1 cellular context compared by ENCODE assay signal in the genomic region with DNA sequence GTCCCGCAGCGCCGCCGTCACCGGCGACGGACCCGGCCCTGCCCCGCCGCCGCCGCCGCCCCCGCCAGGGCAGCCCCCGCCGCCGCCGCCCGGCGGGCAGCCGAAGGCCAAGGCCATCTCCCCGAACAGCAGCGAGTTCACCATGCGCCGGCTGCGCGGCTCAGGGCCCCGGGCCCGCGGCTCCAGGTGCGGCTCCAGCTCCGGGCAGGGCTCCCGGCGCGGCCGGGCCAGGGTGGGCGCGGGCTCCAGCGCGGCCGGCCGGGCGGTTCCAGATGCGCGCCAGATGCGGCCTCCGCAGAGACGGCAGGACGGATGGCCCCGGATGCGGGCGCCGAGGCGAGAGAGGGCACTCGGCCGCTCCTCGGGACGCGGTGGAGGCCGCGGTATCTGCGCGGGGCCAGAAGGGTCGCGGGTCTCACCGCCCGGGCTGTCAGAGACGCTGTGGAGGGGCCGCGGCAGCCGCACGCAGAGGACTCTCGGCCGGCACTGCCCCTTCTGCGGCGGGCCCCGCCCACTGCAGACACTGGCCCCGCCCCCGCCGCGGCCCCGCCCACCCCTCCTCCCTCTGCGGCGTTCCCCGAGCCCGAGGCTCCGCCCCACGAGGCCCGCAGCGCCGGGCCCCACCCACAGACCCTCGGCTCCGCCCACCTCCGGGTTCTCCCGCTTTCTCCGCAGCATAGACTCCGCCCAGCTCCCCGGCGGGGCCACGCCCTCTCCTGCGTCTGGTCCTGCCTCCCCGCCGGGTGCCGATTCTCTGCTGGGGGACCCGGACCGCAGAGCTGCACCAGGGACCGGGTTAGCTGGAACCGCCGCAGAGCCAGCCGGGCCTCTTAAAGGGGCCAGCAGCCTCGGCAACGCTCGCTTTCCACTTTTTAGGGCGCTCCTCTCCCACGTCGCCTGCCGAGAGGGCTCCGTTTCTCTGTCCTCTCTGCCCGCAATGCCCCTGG.
A peak's percentile ranks its signal among the peaks of the same experiment; 100 is the strongest.
TF ChIP-seq lines count a peak whose summit lies in the region.

A gene (minus strand): TSS at position 488 of the 947 bp plus-strand sequence. CDS start 344 bp downstream, at position 144.

TF ChIP-seq in HEK293, 187 proteins besides CTCF, POLR2A, EP300 and RAD21 (continued from another document and continues in another):
- TF ChIP-seq ZNF16 (tag by site-specific recombination; IDR thresholded peaks at IDR 0.05; ENCODE audit: low read depth): no peak
- TF ChIP-seq, protein P1, sequence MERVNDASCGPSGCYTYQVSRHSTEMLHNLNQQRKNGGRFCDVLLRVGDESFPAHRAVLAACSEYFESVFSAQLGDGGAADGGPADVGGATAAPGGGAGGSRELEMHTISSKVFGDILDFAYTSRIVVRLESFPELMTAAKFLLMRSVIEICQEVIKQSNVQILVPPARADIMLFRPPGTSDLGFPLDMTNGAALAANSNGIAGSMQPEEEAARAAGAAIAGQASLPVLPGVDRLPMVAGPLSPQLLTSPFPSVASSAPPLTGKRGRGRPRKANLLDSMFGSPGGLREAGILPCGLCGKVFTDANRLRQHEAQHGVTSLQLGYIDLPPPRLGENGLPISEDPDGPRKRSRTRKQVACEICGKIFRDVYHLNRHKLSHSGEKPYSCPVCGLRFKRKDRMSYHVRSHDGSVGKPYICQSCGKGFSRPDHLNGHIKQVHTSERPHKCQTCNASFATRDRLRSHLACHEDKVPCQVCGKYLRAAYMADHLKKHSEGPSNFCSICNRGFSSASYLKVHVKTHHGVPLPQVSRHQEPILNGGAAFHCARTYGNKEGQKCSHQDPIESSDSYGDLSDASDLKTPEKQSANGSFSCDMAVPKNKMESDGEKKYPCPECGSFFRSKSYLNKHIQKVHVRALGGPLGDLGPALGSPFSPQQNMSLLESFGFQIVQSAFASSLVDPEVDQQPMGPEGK (tag by site-specific recombination; IDR thresholded peaks at IDR 0.05): peak; percentile 61; the same call in 1 of the 2 replicates
- TF ChIP-seq, protein P2, sequence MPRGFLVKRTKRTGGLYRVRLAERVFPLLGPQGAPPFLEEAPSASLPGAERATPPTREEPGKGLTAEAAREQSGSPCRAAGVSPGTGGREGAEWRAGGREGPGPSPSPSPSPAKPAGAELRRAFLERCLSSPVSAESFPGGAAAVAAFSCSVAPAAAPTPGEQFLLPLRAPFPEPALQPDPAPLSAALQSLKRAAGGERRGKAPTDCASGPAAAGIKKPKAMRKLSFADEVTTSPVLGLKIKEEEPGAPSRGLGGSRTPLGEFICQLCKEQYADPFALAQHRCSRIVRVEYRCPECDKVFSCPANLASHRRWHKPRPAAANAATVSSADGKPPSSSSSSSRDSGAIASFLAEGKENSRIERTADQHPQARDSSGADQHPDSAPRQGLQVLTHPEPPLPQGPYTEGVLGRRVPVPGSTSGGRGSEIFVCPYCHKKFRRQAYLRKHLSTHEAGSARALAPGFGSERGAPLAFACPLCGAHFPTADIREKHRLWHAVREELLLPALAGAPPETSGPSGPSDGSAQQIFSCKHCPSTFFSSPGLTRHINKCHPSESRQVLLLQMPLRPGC (tag by site-specific recombination; IDR thresholded peaks at IDR 0.05): no peak
- no peak for TF ChIP-seq ZBTB1 (tag by site-specific recombination; IDR thresholded peaks at IDR 0.05)
- no peak for TF ChIP-seq ZNF19 (tag by site-specific recombination; IDR thresholded peaks at IDR 0.05; ENCODE audit: low read depth)
- TF ChIP-seq ZSCAN23 (tag by site-specific recombination; IDR thresholded peaks at IDR 0.05): no peak
- TF ChIP-seq ZNF133 (tag by site-specific recombination; IDR thresholded peaks at IDR 0.05): no peak
- no peak for TF ChIP-seq ZNF473 (tag by site-specific recombination; IDR thresholded peaks at IDR 0.05)
- TF ChIP-seq KLF1 (tag by site-specific recombination; IDR thresholded peaks at IDR 0.05): peak; percentile 32; the same call in 1 of the 2 replicates
- peak; percentile 74 for TF ChIP-seq ZSCAN30 (tag by site-specific recombination; IDR thresholded peaks at IDR 0.05)
- TF ChIP-seq, protein P3, sequence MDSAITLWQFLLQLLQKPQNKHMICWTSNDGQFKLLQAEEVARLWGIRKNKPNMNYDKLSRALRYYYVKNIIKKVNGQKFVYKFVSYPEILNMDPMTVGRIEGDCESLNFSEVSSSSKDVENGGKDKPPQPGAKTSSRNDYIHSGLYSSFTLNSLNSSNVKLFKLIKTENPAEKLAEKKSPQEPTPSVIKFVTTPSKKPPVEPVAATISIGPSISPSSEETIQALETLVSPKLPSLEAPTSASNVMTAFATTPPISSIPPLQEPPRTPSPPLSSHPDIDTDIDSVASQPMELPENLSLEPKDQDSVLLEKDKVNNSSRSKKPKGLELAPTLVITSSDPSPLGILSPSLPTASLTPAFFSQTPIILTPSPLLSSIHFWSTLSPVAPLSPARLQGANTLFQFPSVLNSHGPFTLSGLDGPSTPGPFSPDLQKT (IDR thresholded peaks at IDR 0.05; ENCODE audit: borderline replicate concordance, low read depth, low read length): no peak
- TF ChIP-seq ZNF600 (tag by site-specific recombination; IDR thresholded peaks at IDR 0.05): no peak
- TF ChIP-seq ZFP3 (tag by site-specific recombination; IDR thresholded peaks at IDR 0.05; ENCODE audit: low read depth): no peak
- TF ChIP-seq GLIS2 (tag by site-specific recombination; IDR thresholded peaks at IDR 0.05): peak; percentile 94
- TF ChIP-seq, protein P4, sequence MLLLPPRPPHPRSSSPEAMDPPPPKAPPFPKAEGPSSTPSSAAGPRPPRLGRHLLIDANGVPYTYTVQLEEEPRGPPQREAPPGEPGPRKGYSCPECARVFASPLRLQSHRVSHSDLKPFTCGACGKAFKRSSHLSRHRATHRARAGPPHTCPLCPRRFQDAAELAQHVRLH (tag by site-specific recombination; IDR thresholded peaks at IDR 0.05): no peak
- TF ChIP-seq ZNF24 (tag by site-specific recombination; IDR thresholded peaks at IDR 0.05): no peak
- TF ChIP-seq TRIM28 (IDR thresholded peaks at IDR 0.05; ENCODE audit: borderline replicate concordance, low read length): no peak
- TF ChIP-seq ZNF76 (tag by site-specific recombination; IDR thresholded peaks at IDR 0.05; ENCODE audit: borderline replicate concordance, low read depth): no peak
- peak; percentile 74 for TF ChIP-seq ZBTB17 (tag by site-specific recombination; IDR thresholded peaks at IDR 0.05)
- TF ChIP-seq KLF10 (tag by site-specific recombination; IDR thresholded peaks at IDR 0.05): peak; percentile 50; the same call in 1 of the 2 replicates
- TF ChIP-seq, protein P5, sequence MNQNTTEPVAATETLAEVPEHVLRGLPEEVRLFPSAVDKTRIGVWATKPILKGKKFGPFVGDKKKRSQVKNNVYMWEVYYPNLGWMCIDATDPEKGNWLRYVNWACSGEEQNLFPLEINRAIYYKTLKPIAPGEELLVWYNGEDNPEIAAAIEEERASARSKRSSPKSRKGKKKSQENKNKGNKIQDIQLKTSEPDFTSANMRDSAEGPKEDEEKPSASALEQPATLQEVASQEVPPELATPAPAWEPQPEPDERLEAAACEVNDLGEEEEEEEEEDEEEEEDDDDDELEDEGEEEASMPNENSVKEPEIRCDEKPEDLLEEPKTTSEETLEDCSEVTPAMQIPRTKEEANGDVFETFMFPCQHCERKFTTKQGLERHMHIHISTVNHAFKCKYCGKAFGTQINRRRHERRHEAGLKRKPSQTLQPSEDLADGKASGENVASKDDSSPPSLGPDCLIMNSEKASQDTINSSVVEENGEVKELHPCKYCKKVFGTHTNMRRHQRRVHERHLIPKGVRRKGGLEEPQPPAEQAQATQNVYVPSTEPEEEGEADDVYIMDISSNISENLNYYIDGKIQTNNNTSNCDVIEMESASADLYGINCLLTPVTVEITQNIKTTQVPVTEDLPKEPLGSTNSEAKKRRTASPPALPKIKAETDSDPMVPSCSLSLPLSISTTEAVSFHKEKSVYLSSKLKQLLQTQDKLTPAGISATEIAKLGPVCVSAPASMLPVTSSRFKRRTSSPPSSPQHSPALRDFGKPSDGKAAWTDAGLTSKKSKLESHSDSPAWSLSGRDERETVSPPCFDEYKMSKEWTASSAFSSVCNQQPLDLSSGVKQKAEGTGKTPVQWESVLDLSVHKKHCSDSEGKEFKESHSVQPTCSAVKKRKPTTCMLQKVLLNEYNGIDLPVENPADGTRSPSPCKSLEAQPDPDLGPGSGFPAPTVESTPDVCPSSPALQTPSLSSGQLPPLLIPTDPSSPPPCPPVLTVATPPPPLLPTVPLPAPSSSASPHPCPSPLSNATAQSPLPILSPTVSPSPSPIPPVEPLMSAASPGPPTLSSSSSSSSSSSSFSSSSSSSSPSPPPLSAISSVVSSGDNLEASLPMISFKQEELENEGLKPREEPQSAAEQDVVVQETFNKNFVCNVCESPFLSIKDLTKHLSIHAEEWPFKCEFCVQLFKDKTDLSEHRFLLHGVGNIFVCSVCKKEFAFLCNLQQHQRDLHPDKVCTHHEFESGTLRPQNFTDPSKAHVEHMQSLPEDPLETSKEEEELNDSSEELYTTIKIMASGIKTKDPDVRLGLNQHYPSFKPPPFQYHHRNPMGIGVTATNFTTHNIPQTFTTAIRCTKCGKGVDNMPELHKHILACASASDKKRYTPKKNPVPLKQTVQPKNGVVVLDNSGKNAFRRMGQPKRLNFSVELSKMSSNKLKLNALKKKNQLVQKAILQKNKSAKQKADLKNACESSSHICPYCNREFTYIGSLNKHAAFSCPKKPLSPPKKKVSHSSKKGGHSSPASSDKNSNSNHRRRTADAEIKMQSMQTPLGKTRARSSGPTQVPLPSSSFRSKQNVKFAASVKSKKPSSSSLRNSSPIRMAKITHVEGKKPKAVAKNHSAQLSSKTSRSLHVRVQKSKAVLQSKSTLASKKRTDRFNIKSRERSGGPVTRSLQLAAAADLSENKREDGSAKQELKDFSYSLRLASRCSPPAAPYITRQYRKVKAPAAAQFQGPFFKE (tag by site-specific recombination; IDR thresholded peaks at IDR 0.05; ENCODE audit: borderline replicate concordance): no peak
- TF ChIP-seq, protein P6, sequence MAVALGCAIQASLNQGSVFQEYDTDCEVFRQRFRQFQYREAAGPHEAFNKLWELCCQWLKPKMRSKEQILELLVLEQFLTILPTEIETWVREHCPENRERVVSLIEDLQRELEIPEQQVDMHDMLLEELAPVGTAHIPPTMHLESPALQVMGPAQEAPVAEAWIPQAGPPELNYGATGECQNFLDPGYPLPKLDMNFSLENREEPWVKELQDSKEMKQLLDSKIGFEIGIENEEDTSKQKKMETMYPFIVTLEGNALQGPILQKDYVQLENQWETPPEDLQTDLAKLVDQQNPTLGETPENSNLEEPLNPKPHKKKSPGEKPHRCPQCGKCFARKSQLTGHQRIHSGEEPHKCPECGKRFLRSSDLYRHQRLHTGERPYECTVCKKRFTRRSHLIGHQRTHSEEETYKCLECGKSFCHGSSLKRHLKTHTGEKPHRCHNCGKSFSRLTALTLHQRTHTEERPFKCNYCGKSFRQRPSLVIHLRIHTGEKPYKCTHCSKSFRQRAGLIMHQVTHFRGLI (tag by site-specific recombination; IDR thresholded peaks at IDR 0.05): no peak
- TF ChIP-seq, protein P7, sequence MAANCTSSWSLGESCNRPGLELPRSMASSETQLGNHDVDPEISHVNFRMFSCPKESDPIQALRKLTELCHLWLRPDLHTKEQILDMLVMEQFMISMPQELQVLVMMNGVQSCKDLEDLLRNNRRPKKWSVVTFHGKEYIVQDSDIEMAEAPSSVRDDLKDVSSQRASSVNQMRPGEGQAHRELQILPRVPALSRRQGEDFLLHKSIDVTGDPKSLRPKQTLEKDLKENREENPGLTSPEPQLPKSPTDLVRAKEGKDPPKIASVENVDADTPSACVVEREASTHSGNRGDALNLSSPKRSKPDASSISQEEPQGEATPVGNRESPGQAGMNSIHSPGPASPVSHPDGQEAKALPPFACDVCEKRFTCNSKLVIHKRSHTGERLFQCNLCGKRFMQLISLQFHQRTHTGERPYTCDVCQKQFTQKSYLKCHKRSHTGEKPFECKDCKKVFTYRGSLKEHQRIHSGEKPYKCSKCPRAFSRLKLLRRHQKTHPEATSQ (tag by site-specific recombination; IDR thresholded peaks at IDR 0.05): 0 out of 2 replicates have a peak, but pooled peaks have one; percentile 24
- peak; percentile 80 for TF ChIP-seq KLF9 (tag by site-specific recombination; IDR thresholded peaks at IDR 0.05; ENCODE audit: low read depth)
- no peak for TF ChIP-seq EGR2 (tag by site-specific recombination; IDR thresholded peaks at IDR 0.05; ENCODE audit: low read depth)
- peak; percentile 51; the same call in 1 of the 2 replicates for TF ChIP-seq ZBTB20 (tag by site-specific recombination; IDR thresholded peaks at IDR 0.05)
- TF ChIP-seq, protein P8, sequence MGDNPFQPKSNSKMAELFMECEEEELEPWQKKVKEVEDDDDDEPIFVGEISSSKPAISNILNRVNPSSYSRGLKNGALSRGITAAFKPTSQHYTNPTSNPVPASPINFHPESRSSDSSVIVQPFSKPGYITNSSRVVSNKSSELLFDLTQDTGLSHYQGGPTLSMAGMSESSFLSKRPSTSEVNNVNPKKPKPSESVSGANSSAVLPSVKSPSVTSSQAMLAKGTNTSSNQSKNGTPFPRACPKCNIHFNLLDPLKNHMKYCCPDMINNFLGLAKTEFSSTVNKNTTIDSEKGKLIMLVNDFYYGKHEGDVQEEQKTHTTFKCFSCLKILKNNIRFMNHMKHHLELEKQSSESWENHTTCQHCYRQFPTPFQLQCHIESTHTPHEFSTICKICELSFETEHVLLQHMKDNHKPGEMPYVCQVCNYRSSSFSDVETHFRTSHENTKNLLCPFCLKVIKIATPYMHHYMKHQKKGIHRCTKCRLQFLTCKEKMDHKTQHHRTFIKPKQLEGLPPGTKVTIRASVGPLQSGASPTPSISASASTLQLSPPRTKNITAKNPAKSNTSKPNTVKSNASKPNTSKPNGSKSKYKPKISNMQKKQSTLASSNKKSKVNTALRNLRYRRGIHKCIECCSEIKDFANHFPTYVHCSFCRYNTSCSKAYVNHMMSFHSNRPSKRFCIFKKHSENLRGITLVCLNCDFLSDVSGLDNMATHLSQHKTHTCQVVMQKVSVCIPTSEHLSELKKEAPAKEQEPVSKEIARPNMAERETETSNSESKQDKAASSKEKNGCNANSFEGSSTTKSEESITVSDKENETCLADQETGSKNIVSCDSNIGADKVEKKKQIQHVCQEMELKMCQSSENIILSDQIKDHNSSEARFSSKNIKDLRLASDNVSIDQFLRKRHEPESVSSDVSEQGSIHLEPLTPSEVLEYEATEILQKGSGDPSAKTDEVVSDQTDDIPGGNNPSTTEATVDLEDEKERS (tag by site-specific recombination; IDR thresholded peaks at IDR 0.05): no peak
- no peak for TF ChIP-seq ZNF585B (tag by site-specific recombination; IDR thresholded peaks at IDR 0.05)
- TF ChIP-seq, protein P9, sequence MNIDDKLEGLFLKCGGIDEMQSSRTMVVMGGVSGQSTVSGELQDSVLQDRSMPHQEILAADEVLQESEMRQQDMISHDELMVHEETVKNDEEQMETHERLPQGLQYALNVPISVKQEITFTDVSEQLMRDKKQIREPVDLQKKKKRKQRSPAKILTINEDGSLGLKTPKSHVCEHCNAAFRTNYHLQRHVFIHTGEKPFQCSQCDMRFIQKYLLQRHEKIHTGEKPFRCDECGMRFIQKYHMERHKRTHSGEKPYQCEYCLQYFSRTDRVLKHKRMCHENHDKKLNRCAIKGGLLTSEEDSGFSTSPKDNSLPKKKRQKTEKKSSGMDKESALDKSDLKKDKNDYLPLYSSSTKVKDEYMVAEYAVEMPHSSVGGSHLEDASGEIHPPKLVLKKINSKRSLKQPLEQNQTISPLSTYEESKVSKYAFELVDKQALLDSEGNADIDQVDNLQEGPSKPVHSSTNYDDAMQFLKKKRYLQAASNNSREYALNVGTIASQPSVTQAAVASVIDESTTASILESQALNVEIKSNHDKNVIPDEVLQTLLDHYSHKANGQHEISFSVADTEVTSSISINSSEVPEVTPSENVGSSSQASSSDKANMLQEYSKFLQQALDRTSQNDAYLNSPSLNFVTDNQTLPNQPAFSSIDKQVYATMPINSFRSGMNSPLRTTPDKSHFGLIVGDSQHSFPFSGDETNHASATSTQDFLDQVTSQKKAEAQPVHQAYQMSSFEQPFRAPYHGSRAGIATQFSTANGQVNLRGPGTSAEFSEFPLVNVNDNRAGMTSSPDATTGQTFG (tag by site-specific recombination; IDR thresholded peaks at IDR 0.05; ENCODE audit: borderline replicate concordance): no peak
- TF ChIP-seq ZNF596 (tag by site-specific recombination; IDR thresholded peaks at IDR 0.05): 0 out of 2 replicates have a peak, but pooled peaks have one; percentile 17
- no peak for TF ChIP-seq ZEB2 (tag by site-specific recombination; IDR thresholded peaks at IDR 0.05)
- TF ChIP-seq ZNF624 (tag by site-specific recombination; IDR thresholded peaks at IDR 0.05): no peak
